Comparison of ENCODE assay signal across 11 cellular contexts in the genomic region with DNA sequence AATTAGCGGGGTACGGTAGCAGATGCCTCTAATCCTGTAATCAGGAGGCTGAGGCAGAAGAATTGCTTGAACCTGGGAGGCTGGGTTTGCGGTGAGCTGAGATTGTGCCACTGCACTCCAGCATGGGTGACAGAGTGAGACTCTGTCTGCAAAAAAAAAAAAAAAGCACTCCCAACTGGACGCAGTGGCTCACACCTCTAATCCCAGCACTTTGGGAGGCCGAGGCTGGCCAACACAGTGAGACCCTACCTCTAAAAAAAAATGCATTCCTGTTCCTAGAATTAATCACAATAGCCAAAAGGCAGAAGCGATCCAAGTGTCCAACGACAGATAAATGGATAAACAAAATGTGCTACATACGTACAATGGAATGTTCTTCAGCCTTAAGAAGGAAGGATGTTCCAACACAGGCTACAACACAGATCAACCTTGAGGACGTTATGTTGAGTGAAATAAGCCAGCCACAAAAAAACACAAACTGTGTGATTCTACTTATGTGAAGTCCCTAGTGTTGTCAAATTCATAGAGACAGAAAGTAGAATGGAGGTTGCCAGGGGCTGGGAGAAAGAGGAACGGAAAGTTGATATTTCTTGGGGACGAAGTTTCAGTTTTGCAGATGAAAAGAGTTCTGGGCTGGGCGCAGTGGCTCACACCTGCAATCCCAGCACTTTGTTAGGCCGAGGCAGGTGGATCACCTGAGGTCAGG. TPM values are rescaled to one million over a fixed set of nuclear protein-coding genes. Genes with fewer than 3 reads are reported as not detected.
DNase-seq lines count a peak whose midpoint lies in the region; ATAC-seq and TF ChIP-seq lines count a peak whose summit lies in the region.
"Had no signal": no experiment of that assay in that cellular context is flagged by ENCODE, and none has a peak within 500 bp of the region (broad histone marks: within the 10 kb centered on the region; RNA-seq: fewer than 3 reads in every experiment).

No MANE protein-coding gene starts in this region.

- CTCF ChIA-PET in activated naive CD4-positive, alpha-beta T cell treated with anti-CD3 and anti-CD28 coated beads for 36 hours (lab: Charles Lee): no interaction called here
- CTCF ChIA-PET in activated CD4-positive, alpha-beta memory T cell treated with anti-CD3 and anti-CD28 coated beads for 36 hours (lab: Charles Lee): no interaction called here

- H3K9me3 Mint-ChIP-seq in activated naive CD4-positive, alpha-beta T cell treated with anti-CD3 and anti-CD28 coated beads for 36 hours: no peaks in the 10 kb centered on the region
- H3K9me3 Mint-ChIP-seq in activated CD4-positive, alpha-beta memory T cell treated with anti-CD3 and anti-CD28 coated beads for 36 hours: no peaks in the 10 kb centered on the region

- intact Hi-C loops in activated naive CD4-positive, alpha-beta T cell treated with anti-CD3 and anti-CD28 coated beads for 36 hours (cut with micrococcal nuclease): no loop called here
- intact Hi-C loops in activated CD4-positive, alpha-beta memory T cell treated with anti-CD3 and anti-CD28 coated beads for 36 hours (cut with micrococcal nuclease): no loop called here

- in situ Hi-C loops in GM13976 (cut with MboI; ENCODE audit: low sequenced_read_pairs, unreplicated experiment): no loop called here

- peaks cover 30% of the 10 kb centered on the region for H3K36me3 Mint-ChIP-seq in activated naive CD4-positive, alpha-beta T cell treated with anti-CD3 and anti-CD28 coated beads for 36 hours (ENCODE audit: low read depth)
- peaks cover 35% of the 10 kb centered on the region for H3K36me3 Mint-ChIP-seq in activated CD4-positive, alpha-beta memory T cell treated with anti-CD3 and anti-CD28 coated beads for 36 hours

- H3K4me1 Mint-ChIP-seq in activated naive CD4-positive, alpha-beta T cell treated with anti-CD3 and anti-CD28 coated beads for 36 hours (ENCODE audit: low read depth): peaks cover 73% of the 10 kb centered on the region
- H3K4me1 Mint-ChIP-seq in activated CD4-positive, alpha-beta memory T cell treated with anti-CD3 and anti-CD28 coated beads for 36 hours (ENCODE audit: low read depth): peaks cover 57% of the 10 kb centered on the region

- H3K4me3 Mint-ChIP-seq in activated naive CD4-positive, alpha-beta T cell treated with anti-CD3 and anti-CD28 coated beads for 36 hours: peak overlapping the region; percentile 13
- no peak overlapping the region for H3K4me3 Mint-ChIP-seq in activated CD4-positive, alpha-beta memory T cell treated with anti-CD3 and anti-CD28 coated beads for 36 hours

- peak overlapping the region; percentile 81 for H3K27ac Mint-ChIP-seq in activated naive CD4-positive, alpha-beta T cell treated with anti-CD3 and anti-CD28 coated beads for 36 hours
- peak overlapping the region; percentile 79 for H3K27ac Mint-ChIP-seq in activated CD4-positive, alpha-beta memory T cell treated with anti-CD3 and anti-CD28 coated beads for 36 hours

- no peak for TF ChIP-seq CTCF in GM13976 (IDR thresholded peaks at IDR 0.05; ENCODE audit: borderline replicate concordance, control extremely low read depth, extremely low read depth, insufficient read depth, missing control alignments)

- no peak for DNase-seq in activated naive CD4-positive, alpha-beta T cell treated with anti-CD3 and anti-CD28 coated beads for 36 hours
- no peak for DNase-seq in activated naive CD4-positive, alpha-beta T cell (lab: John Stamatoyannopoulos, UW)
- no peak for DNase-seq in activated CD4-positive, alpha-beta memory T cell treated with anti-CD3 and anti-CD28 coated beads for 36 hours
- peak; percentile 22 for DNase-seq in stimulated activated CD8-positive, alpha-beta memory T cell treated with anti-CD3 and anti-CD28 coated beads, Interleukin-4, amount 100 ng/mL, for 48 hours
- DNase-seq in NCI-H2107 (lab: John Stamatoyannopoulos, UW) (no peak), GM13976 (ENCODE audit: low spot score) (no peak)
- DNase-seq: caudate nucleus, GM23248, NCI-H146 had no signal

- POLR2A ChIA-PET in activated CD4-positive, alpha-beta memory T cell treated with anti-CD3 and anti-CD28 coated beads for 36 hours (lab: Charles Lee): no interaction called here

- no peaks in the 10 kb centered on the region for H3K27me3 Mint-ChIP-seq in activated naive CD4-positive, alpha-beta T cell treated with anti-CD3 and anti-CD28 coated beads for 36 hours (ENCODE audit: low read depth)
- no peaks in the 10 kb centered on the region for H3K27me3 Mint-ChIP-seq in activated CD4-positive, alpha-beta memory T cell treated with anti-CD3 and anti-CD28 coated beads for 36 hours

- ATAC-seq in HG02884 (IDR thresholded peaks at IDR 0.05; ENCODE audit: unreplicated experiment): peak; percentile 63
- no peak for ATAC-seq in HG03460 (IDR thresholded peaks at IDR 0.05; ENCODE audit: unreplicated experiment)

RNA-seq across cellular contexts. Expression of a gene that starts 13.8 kb away (rescaled TPM):
- total RNA-seq in activated naive CD4-positive, alpha-beta T cell treated with anti-CD3 and anti-CD28 coated beads for 36 hours: 10 to 100 TPM; 24.1 to 24.7 TPM
- 10 to 100 TPM; 34.0 to 36.2 TPM for total RNA-seq in activated CD4-positive, alpha-beta memory T cell treated with anti-CD3 and anti-CD28 coated beads for 36 hours

RNA-seq across cellular contexts. Expression of a gene that starts 27.0 kb away (rescaled TPM):
- total RNA-seq in activated naive CD4-positive, alpha-beta T cell treated with anti-CD3 and anti-CD28 coated beads for 36 hours: under 1 TPM; 0.25 to 0.26 TPM
- not detected for total RNA-seq in activated CD4-positive, alpha-beta memory T cell treated with anti-CD3 and anti-CD28 coated beads for 36 hours
